In the genomic region with DNA sequence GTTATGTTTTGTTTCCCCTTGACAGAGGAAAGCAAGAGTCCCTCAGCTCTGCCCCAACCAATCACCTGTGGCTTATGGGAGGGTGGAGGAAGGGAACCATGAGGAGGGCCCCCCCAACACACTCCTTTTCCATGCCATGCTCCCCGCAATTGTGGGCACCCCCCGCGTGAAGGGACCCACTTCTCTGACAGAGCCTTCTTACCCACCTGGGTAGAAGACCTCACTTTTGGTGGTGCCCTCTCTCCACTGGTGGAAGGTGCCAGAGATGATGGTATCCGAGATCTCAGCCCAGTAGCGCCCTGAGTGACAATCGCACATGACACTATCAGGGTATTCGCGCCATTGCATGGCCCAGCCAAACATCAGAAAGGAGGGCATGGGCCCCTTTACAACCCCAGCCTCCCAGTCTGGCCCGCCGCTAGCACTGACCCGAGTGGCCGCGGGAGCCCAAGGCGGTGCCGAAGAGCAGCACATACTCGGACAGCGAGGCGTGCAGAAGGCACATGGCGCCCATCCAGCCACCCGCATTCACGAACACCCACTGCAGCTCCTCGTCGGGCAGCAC, we compare ENCODE assay signal across 8 cellular contexts. TPM values are rescaled to one million over a fixed set of nuclear protein-coding genes. Genes with fewer than 3 reads are reported as not detected.
DNase-seq lines count a peak whose midpoint lies in the region; ATAC-seq and TF ChIP-seq lines count a peak whose summit lies in the region.

No MANE protein-coding gene starts in this region.

- H3K4me3 ChIP-seq in SK-N-MC (peak overlapping the region; percentile 98), neuronal stem cell (ENCODE audit: low read length in 2 of 2) (peak overlapping the region; percentile 90 to 92)

- peak overlapping the region; percentile 97 for H3K23ac ChIP-seq in neuronal stem cell (ENCODE audit: low read depth, low read length, poor library complexity)

- H3K9ac ChIP-seq in SK-N-MC (ENCODE audit: insufficient read length) (peak overlapping the region; percentile 86), neuronal stem cell (ENCODE audit: low read depth, low read length, poor library complexity) (peak overlapping the region; percentile 99)

- peak overlapping the region; percentile 98 for H2AK5ac ChIP-seq in neuronal stem cell (ENCODE audit: low read depth, low read length)

- no peaks in the 10 kb centered on the region for H3K27me3 ChIP-seq in neuronal stem cell (ENCODE audit: control insufficient read depth in 3 of 3, insufficient read depth in 3 of 3, low read depth in 1 of 3, low read length in 3 of 3)

- peak overlapping the region; percentile 96 for H3K4me2 ChIP-seq in neuronal stem cell (ENCODE audit: insufficient read depth, low read length, poor library complexity, severe bottlenecking)

- no peak for TF ChIP-seq CTCF in 22Rv1 (IDR thresholded peaks at IDR 0.05)

- H3K27ac ChIP-seq in 22Rv1 (peak overlapping the region; percentile 91), SK-N-MC (no peak overlapping the region), epithelial cell of prostate (peak overlapping the region; percentile 54), neuronal stem cell (replicated peaks; ENCODE audit: low read length) (no peak overlapping the region)

- peak overlapping the region; percentile 100 for H3K14ac ChIP-seq in neuronal stem cell (ENCODE audit: low read length)

- H3K4ac ChIP-seq in neuronal stem cell (ENCODE audit: low read length), result peak overlapping the region; percentile 100

- no peak overlapping the region for H4K8ac ChIP-seq in neuronal stem cell (ENCODE audit: low read depth, low read length)

- H3K36me3 ChIP-seq in SK-N-MC (ENCODE audit: insufficient read depth, low read length) (peaks cover 13% of the 10 kb centered on the region; the same call in 1 of the 2 replicates), neuronal stem cell (replicated peaks in 1 of 2; ENCODE audit: control insufficient read depth in 2 of 2, insufficient read depth in 2 of 2, low read length in 2 of 2) (peaks cover 7 to 15% of the 10 kb centered on the region in 2 donors)

- H2BK120ac ChIP-seq in neuronal stem cell (ENCODE audit: low read depth, low read length), result peak overlapping the region; percentile 48

- peak overlapping the region; percentile 100 for H2AFZ ChIP-seq in neuronal stem cell (ENCODE audit: low read length)

- no peaks in the 10 kb centered on the region for H3K9me3 ChIP-seq in SK-N-MC (ENCODE audit: low read depth, low read length)
- H3K9me3 ChIP-seq in neuronal stem cell (replicated peaks in 1 of 2; ENCODE audit: control insufficient read depth in 2 of 2, insufficient read depth in 1 of 2, low read depth in 1 of 2, low read length in 2 of 2), result no peaks in the 10 kb centered on the region

- no peak overlapping the region for H2BK12ac ChIP-seq in neuronal stem cell (ENCODE audit: low read length)

- DNase-seq in SK-N-MC (ENCODE audit: low read depth, low spot score), result no peak
- no peak for DNase-seq in epithelial cell of prostate (ENCODE audit: low read depth, low spot score)
- DNase-seq in neuronal stem cell (ENCODE audit: low spot score), result no peak
- DNase-seq in NCI-H524 treated with DMSO at 0.1 percent for 48 hours (lab: John Stamatoyannopoulos, UW), result no peak

- ATAC-seq in GM18907 (IDR thresholded peaks at IDR 0.05; ENCODE audit: unreplicated experiment) (peak; percentile 2), GM18502 (IDR thresholded peaks at IDR 0.05; ENCODE audit: poor library complexity, unreplicated experiment) (no peak), GM21786 (IDR thresholded peaks at IDR 0.05; ENCODE audit: unreplicated experiment) (no peak)

- H3K4me1 ChIP-seq in neuronal stem cell (ENCODE audit: control insufficient read depth in 2 of 2, insufficient read depth in 1 of 2, low read depth in 1 of 2, low read length in 2 of 2), result peaks cover 8 to 24% of the 10 kb centered on the region in 2 donors

- peak overlapping the region; percentile 95 for H3K18ac ChIP-seq in neuronal stem cell (ENCODE audit: low read length)

- H2BK15ac ChIP-seq in neuronal stem cell (ENCODE audit: low read length), result peak overlapping the region; percentile 92

- H3K79me1 ChIP-seq in neuronal stem cell (ENCODE audit: low read depth, low read length), result peaks cover 11% of the 10 kb centered on the region

- no CpG with 5 or more reads among the region's 23 CpGs for WGBS in neuronal stem cell (ENCODE audit: extremely low coverage in 2 of 2, insufficient read length in 2 of 2, insufficient replicate concordance in 1 of 2), 2 donors

- peak overlapping the region; percentile 94 for H4K91ac ChIP-seq in neuronal stem cell (ENCODE audit: low read depth, low read length, poor library complexity)

- peak overlapping the region; percentile 62 for H2BK5ac ChIP-seq in neuronal stem cell (ENCODE audit: low read length)

RNA-seq across cellular contexts. Expression of a gene that starts 0.7 kb away (rescaled TPM):
- polyA plus RNA-seq in neuronal stem cell (2013, experiment 1 of 2), result 108 TPM
- polyA plus RNA-seq in neuronal stem cell (2013, experiment 2 of 2), result 104 TPM

RNA-seq across cellular contexts. Expression of a gene that starts 8.0 kb away (rescaled TPM):
- 19.3 TPM for polyA plus RNA-seq in neuronal stem cell (2013, experiment 1 of 2)
- polyA plus RNA-seq in neuronal stem cell (2013, experiment 2 of 2), result 19.1 TPM

RNA-seq across cellular contexts. Expression of a gene that starts 9.6 kb away (rescaled TPM):
- 36.4 TPM for polyA plus RNA-seq in neuronal stem cell (2013, experiment 1 of 2)
- 37.7 TPM for polyA plus RNA-seq in neuronal stem cell (2013, experiment 2 of 2)

RNA-seq across cellular contexts. Expression of a gene that starts 15.1 kb away (rescaled TPM):
- polyA plus RNA-seq in neuronal stem cell (2013, experiment 1 of 2), result 11.9 TPM
- 11.4 TPM for polyA plus RNA-seq in neuronal stem cell (2013, experiment 2 of 2)

RNA-seq across cellular contexts. Expression of a gene that starts 16.6 kb away (rescaled TPM):
- polyA plus RNA-seq in neuronal stem cell (2013, experiment 1 of 2), result 135 TPM
- 139 TPM for polyA plus RNA-seq in neuronal stem cell (2013, experiment 2 of 2)

Comparison
In these comparisons a context has a peak if more than half of its experiments do, and no peak if none do; other contexts are left out.
1. H3K27ac ChIP-seq: peak in 22Rv1 (single experiment) and epithelial cell of prostate (single experiment); none in SK-N-MC (single experiment) and neuronal stem cell (single experiment).